Comparison of ENCODE assay signal across 27 cellular contexts in the genomic region with DNA sequence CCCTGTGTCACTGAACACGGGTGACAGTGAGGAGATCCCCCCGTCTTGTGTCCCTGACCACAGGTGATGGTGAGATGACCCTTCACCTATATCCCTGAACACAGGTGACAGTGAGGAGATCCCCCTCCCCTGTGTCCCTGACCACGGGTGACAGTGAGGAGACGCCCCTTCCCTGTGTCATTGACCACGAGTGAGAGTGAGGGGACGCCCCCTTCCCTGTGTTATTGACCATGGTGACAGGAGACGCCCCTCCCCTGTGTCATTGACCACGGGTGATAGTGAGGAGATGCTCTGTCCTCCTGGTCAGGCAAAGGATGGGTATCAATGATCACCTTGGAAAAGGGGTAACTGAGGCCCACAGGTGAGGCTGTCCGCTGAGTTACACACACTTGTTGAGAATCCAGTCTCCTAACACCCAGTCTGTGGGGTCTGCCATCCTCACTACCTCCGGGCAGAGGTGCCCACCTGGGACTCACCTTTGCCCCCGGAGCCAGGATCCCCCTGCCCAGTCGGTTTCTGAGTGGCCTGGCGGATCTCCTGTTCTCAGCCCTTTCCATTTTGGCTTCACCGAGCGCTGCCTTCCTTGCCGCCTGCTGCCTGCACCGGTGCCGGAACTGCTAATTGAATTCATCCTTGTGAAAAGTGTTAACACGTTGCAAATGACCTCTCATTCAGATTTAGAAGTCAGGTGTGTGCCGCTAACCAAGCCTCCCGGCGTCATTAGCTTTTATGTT.
"Had no signal": no experiment of that assay in that cellular context is flagged by ENCODE, and none has a peak within 500 bp of the region (broad histone marks: within the 10 kb centered on the region; RNA-seq: fewer than 3 reads in every experiment).

No MANE protein-coding gene starts in this region.

- H3K4me3 ChIP-seq: adrenal gland, body of pancreas, colonic mucosa had no signal

- H3K27me3 ChIP-seq: body of pancreas, colonic mucosa had no signal

- H3K4me1 ChIP-seq: adrenal gland, body of pancreas, colonic mucosa had no signal

- H3K36me3 Mint-ChIP-seq: activated CD4-positive, alpha-beta memory T cell treated with anti-CD3 and anti-CD28 coated beads for 36 hours; activated CD8-positive, alpha-beta memory T cell treated with anti-CD3 and anti-CD28 coated beads, Interleukin-2, amount 10 ng/mL, durations not matched to agents 7 days and 5 days; activated naive CD4-positive, alpha-beta T cell treated with anti-CD3 and anti-CD28 coated beads, Interleukin-2, amount 50 U/mL, for 24 hours; activated naive CD8-positive, alpha-beta T cell treated with anti-CD3 and anti-CD28 coated beads for 36 hours had no signal

- H3K27ac Mint-ChIP-seq: activated CD4-positive, alpha-beta memory T cell treated with anti-CD3 and anti-CD28 coated beads for 36 hours; activated CD4-positive, alpha-beta T cell treated with anti-CD3 and anti-CD28 coated beads for 36 hours; activated CD4-positive, alpha-beta T cell treated with anti-CD3 and anti-CD28 coated beads, Interleukin-2, amount 10 ng/mL, durations not matched to agents 24 days and 14 days; activated CD8-positive, alpha-beta memory T cell treated with anti-CD3 and anti-CD28 coated beads, Interleukin-2, amount 10 ng/mL, durations not matched to agents 7 days and 5 days; activated CD8-positive, alpha-beta T cell treated with anti-CD3 and anti-CD28 coated beads, Interleukin-2, amount 10 ng/mL, durations not matched to agents 7 days and 5 days; activated naive CD4-positive, alpha-beta T cell treated with anti-CD3 and anti-CD28 coated beads for 36 hours; activated naive CD4-positive, alpha-beta T cell treated with anti-CD3 and anti-CD28 coated beads, Interleukin-2, amount 50 U/mL, for 24 hours; activated naive CD8-positive, alpha-beta T cell treated with anti-CD3 and anti-CD28 coated beads for 36 hours; activated naive CD8-positive, alpha-beta T cell treated with anti-CD3 and anti-CD28 coated beads, Interleukin-2, amount 50 U/mL, for 24 hours; activated T-helper 1 cell treated with anti-CD3 and anti-CD28 coated beads, Interleukin-12 subunit alpha, Interleukin-12 subunit beta, Interleukin-2, Interleukin-4 antibody, amounts not matched to agents 30 ng/mL and 10 ng/mL and 1 ng/mL, durations not matched to agents 14 hours and 24 hours and 36 hours; activated T-helper 2 cell treated with anti-CD3 and anti-CD28 coated beads, Interferon-gamma antibody, Interleukin-2, Interleukin-4, amounts not matched to agents 10 μg/mL and 5 μg/mL and 100 μg/mL, durations not matched to agents 14 hours and 24 hours and 36 hours had no signal

- H3K4me1 Mint-ChIP-seq: activated CD4-positive, alpha-beta T cell treated with anti-CD3 and anti-CD28 coated beads for 36 hours; activated CD4-positive, alpha-beta T cell treated with anti-CD3 and anti-CD28 coated beads, Interleukin-2, amount 10 ng/mL, durations not matched to agents 24 days and 14 days; activated CD8-positive, alpha-beta memory T cell treated with anti-CD3 and anti-CD28 coated beads, Interleukin-2, amount 10 ng/mL, durations not matched to agents 7 days and 5 days; activated naive CD4-positive, alpha-beta T cell treated with anti-CD3 and anti-CD28 coated beads, Interleukin-2, amount 50 U/mL, for 24 hours; activated naive CD8-positive, alpha-beta T cell treated with anti-CD3 and anti-CD28 coated beads for 36 hours; activated naive CD8-positive, alpha-beta T cell treated with anti-CD3 and anti-CD28 coated beads, Interleukin-2, amount 50 U/mL, for 24 hours had no signal

- H3K9me3 ChIP-seq: adrenal gland, body of pancreas, colonic mucosa had no signal

- H3K9me3 Mint-ChIP-seq: activated CD4-positive, alpha-beta memory T cell treated with anti-CD3 and anti-CD28 coated beads for 36 hours; activated CD4-positive, alpha-beta T cell treated with anti-CD3 and anti-CD28 coated beads, Interleukin-2, amount 10 ng/mL, durations not matched to agents 24 days and 14 days; activated naive CD4-positive, alpha-beta T cell treated with anti-CD3 and anti-CD28 coated beads for 36 hours; activated naive CD4-positive, alpha-beta T cell treated with anti-CD3 and anti-CD28 coated beads, Interleukin-2, amount 50 U/mL, for 24 hours; activated naive CD8-positive, alpha-beta T cell treated with anti-CD3 and anti-CD28 coated beads for 36 hours; activated naive CD8-positive, alpha-beta T cell treated with anti-CD3 and anti-CD28 coated beads, Interleukin-2, amount 50 U/mL, for 24 hours; activated T-helper 1 cell treated with anti-CD3 and anti-CD28 coated beads, Interleukin-12 subunit alpha, Interleukin-12 subunit beta, Interleukin-2, Interleukin-4 antibody, amounts not matched to agents 30 ng/mL and 10 ng/mL and 1 ng/mL, durations not matched to agents 14 hours and 24 hours and 36 hours; activated T-helper 2 cell treated with anti-CD3 and anti-CD28 coated beads, Interferon-gamma antibody, Interleukin-2, Interleukin-4, amounts not matched to agents 10 μg/mL and 5 μg/mL and 100 μg/mL, durations not matched to agents 14 hours and 24 hours and 36 hours had no signal

- H3K27ac ChIP-seq: adrenal gland, body of pancreas, colonic mucosa had no signal

- H3K27me3 Mint-ChIP-seq: activated naive CD4-positive, alpha-beta T cell treated with anti-CD3 and anti-CD28 coated beads, Interleukin-2, amount 50 U/mL, for 24 hours had no signal

- DNase-seq: activated CD4-positive, alpha-beta memory T cell treated with anti-CD3 and anti-CD28 coated beads for 36 hours; activated CD4-positive, alpha-beta T cell treated with anti-CD3 and anti-CD28 coated beads for 36 hours; activated CD4-positive, alpha-beta T cell treated with anti-CD3 and anti-CD28 coated beads, Interleukin-2, amount 10 ng/mL, durations not matched to agents 24 days and 14 days; activated CD4-positive, CD25-positive, alpha-beta regulatory T cell; activated CD4-positive, CD25-positive, alpha-beta regulatory T cell treated with anti-CD3 and anti-CD28 coated beads, Interleukin-2, amount 50 U/mL, for 72 hours; activated CD8-positive, alpha-beta memory T cell treated with anti-CD3 and anti-CD28 coated beads, Interleukin-2, amount 10 ng/mL, durations not matched to agents 7 days and 5 days; activated CD8-positive, alpha-beta memory T cell treated with anti-CD3 and anti-CD28 coated beads, Interleukin-2, amount 50 U/mL, for 4 hours; activated CD8-positive, alpha-beta T cell treated with anti-CD3 and anti-CD28 coated beads, Interleukin-2, amount 10 ng/mL, durations not matched to agents 7 days and 5 days; activated effector memory CD4-positive, alpha-beta T cell treated with anti-CD3 and anti-CD28 coated beads, Interleukin-2, amount 50 U/mL, for 16 hours; activated naive CD4-positive, alpha-beta T cell treated with anti-CD3 and anti-CD28 coated beads for 36 hours; activated naive CD8-positive, alpha-beta T cell treated with anti-CD3 and anti-CD28 coated beads for 36 hours; activated naive CD8-positive, alpha-beta T cell treated with anti-CD3 and anti-CD28 coated beads, Interleukin-2, amount 50 U/mL, for 24 hours; activated T-cell treated with anti-CD3 and anti-CD28 coated beads, Interleukin-2, amount 50 U/mL, for 1 hour; activated T-cell treated with anti-CD3 and anti-CD28 coated beads, Interleukin-2, amount 50 U/mL, for 48 hours; adrenal gland; amygdala; aorta; body of pancreas; caudate nucleus; colonic mucosa; effector CD8-positive, alpha-beta T cell; foreskin fibroblast; T-helper 2 cell had no signal

- ATAC-seq: activated CD4-positive, alpha-beta T cell treated with anti-CD3 and anti-CD28 coated beads for 36 hours; activated CD8-positive, alpha-beta memory T cell treated with anti-CD3 and anti-CD28 coated beads, Interleukin-2, amount 10 ng/mL, durations not matched to agents 7 days and 5 days; activated CD8-positive, alpha-beta T cell treated with anti-CD3 and anti-CD28 coated beads, Interleukin-2, amount 10 ng/mL, durations not matched to agents 7 days and 5 days; activated naive CD8-positive, alpha-beta T cell treated with anti-CD3 and anti-CD28 coated beads, Interleukin-2, amount 50 U/mL, for 24 hours; body of pancreas; esophagus mucosa had no signal

- H3K36me3 ChIP-seq: adrenal gland, colonic mucosa had no signal

- H3K4me3 Mint-ChIP-seq: activated CD4-positive, alpha-beta memory T cell treated with anti-CD3 and anti-CD28 coated beads for 36 hours; activated CD4-positive, alpha-beta T cell treated with anti-CD3 and anti-CD28 coated beads for 36 hours; activated CD4-positive, alpha-beta T cell treated with anti-CD3 and anti-CD28 coated beads, Interleukin-2, amount 10 ng/mL, durations not matched to agents 24 days and 14 days; activated CD8-positive, alpha-beta memory T cell treated with anti-CD3 and anti-CD28 coated beads, Interleukin-2, amount 10 ng/mL, durations not matched to agents 7 days and 5 days; activated CD8-positive, alpha-beta T cell treated with anti-CD3 and anti-CD28 coated beads, Interleukin-2, amount 10 ng/mL, durations not matched to agents 7 days and 5 days; activated naive CD4-positive, alpha-beta T cell treated with anti-CD3 and anti-CD28 coated beads for 36 hours; activated naive CD4-positive, alpha-beta T cell treated with anti-CD3 and anti-CD28 coated beads, Interleukin-2, amount 50 U/mL, for 24 hours; activated naive CD8-positive, alpha-beta T cell treated with anti-CD3 and anti-CD28 coated beads for 36 hours; activated naive CD8-positive, alpha-beta T cell treated with anti-CD3 and anti-CD28 coated beads, Interleukin-2, amount 50 U/mL, for 24 hours; activated T-helper 1 cell treated with anti-CD3 and anti-CD28 coated beads, Interleukin-12 subunit alpha, Interleukin-12 subunit beta, Interleukin-2, Interleukin-4 antibody, amounts not matched to agents 30 ng/mL and 10 ng/mL and 1 ng/mL, durations not matched to agents 14 hours and 24 hours and 36 hours had no signal
